18 cellular contexts compared by ENCODE assay signal in genomic region chr11:96943970-96944369, GRCh38.
"Had no signal": no experiment of that assay in that cellular context is flagged by ENCODE, and none has a peak within 500 bp of the region (broad histone marks: within the 10 kb centered on the region; RNA-seq: fewer than 3 reads in every experiment).

No MANE protein-coding gene starts in this region.

- H3K4me1 Mint-ChIP-seq: activated naive CD8-positive, alpha-beta T cell treated with anti-CD3 and anti-CD28 coated beads, Interleukin-2, amount 50 U/mL, for 24 hours; naive thymus-derived CD8-positive, alpha-beta T cell; stimulated activated memory B cell treated with anti-CD40 and anti-IgM and Interleukin-4, amounts not matched to agents 10 μg/mL and 1 μg/mL and 100 μg/mL, for 72 hours had no signal

- H3K27me3 ChIP-seq: gastrocnemius medialis, heart left ventricle, neutrophil, tibial nerve had no signal

- H2AFZ ChIP-seq: parathyroid adenoma had no signal

- H3K9me3 Mint-ChIP-seq: activated naive CD8-positive, alpha-beta T cell treated with anti-CD3 and anti-CD28 coated beads, Interleukin-2, amount 50 U/mL, for 24 hours; activated T-helper 2 cell treated with anti-CD3 and anti-CD28 coated beads, Interferon-gamma antibody, Interleukin-2, Interleukin-4, amounts not matched to agents 10 μg/mL and 5 μg/mL and 100 μg/mL, durations not matched to agents 14 hours and 24 hours and 36 hours had no signal

- H3K27ac ChIP-seq: gastrocnemius medialis, heart left ventricle, neutrophil, parathyroid adenoma, tibial nerve had no signal

- H3K9ac ChIP-seq: parathyroid adenoma had no signal

- H3K4me1 ChIP-seq: gastrocnemius medialis, heart left ventricle, parathyroid adenoma, tibial nerve had no signal

- H3K4me3 Mint-ChIP-seq: activated naive CD4-positive, alpha-beta T cell treated with anti-CD3 and anti-CD28 coated beads for 36 hours; activated naive CD8-positive, alpha-beta T cell treated with anti-CD3 and anti-CD28 coated beads, Interleukin-2, amount 50 U/mL, for 24 hours; naive thymus-derived CD8-positive, alpha-beta T cell; stimulated activated memory B cell treated with anti-CD40 and anti-IgM and Interleukin-4, amounts not matched to agents 10 μg/mL and 1 μg/mL and 100 μg/mL, for 72 hours had no signal

- DNase-seq: activated CD4-positive, alpha-beta T cell treated with anti-CD3 and anti-CD28 coated beads for 1 hour; activated CD4-positive, alpha-beta T cell treated with anti-CD3 and anti-CD28 coated beads, Interleukin-2, amount 50 U/mL, for 4 hours; activated naive CD4-positive, alpha-beta T cell treated with anti-CD3 and anti-CD28 coated beads for 36 hours; activated naive CD8-positive, alpha-beta T cell treated with anti-CD3 and anti-CD28 coated beads, Interleukin-2, amount 50 U/mL, for 24 hours; activated T-cell treated with anti-CD3 and anti-CD28 coated beads, Interleukin-2, amount 50 U/mL, for 1 hour; aorta; effector memory CD4-positive, alpha-beta T cell; gastrocnemius medialis; heart left ventricle; mammary epithelial cell; mucosa of descending colon; naive thymus-derived CD8-positive, alpha-beta T cell; stimulated activated CD4-positive, alpha-beta T cell treated with anti-CD3 and anti-CD28 coated beads, Interleukin-2, amount 100 ng/mL, for 48 hours had no signal

- H3K79me2 ChIP-seq: parathyroid adenoma had no signal

- H3K27me3 Mint-ChIP-seq: activated naive CD8-positive, alpha-beta T cell treated with anti-CD3 and anti-CD28 coated beads, Interleukin-2, amount 50 U/mL, for 24 hours; naive thymus-derived CD8-positive, alpha-beta T cell; stimulated activated memory B cell treated with anti-CD40 and anti-IgM and Interleukin-4, amounts not matched to agents 10 μg/mL and 1 μg/mL and 100 μg/mL, for 72 hours had no signal

- H3K36me3 Mint-ChIP-seq: naive thymus-derived CD8-positive, alpha-beta T cell; stimulated activated memory B cell treated with anti-CD40 and anti-IgM and Interleukin-4, amounts not matched to agents 10 μg/mL and 1 μg/mL and 100 μg/mL, for 72 hours had no signal

- H3K27ac Mint-ChIP-seq: activated naive CD4-positive, alpha-beta T cell treated with anti-CD3 and anti-CD28 coated beads for 36 hours; activated naive CD8-positive, alpha-beta T cell treated with anti-CD3 and anti-CD28 coated beads, Interleukin-2, amount 50 U/mL, for 24 hours; activated T-helper 2 cell treated with anti-CD3 and anti-CD28 coated beads, Interferon-gamma antibody, Interleukin-2, Interleukin-4, amounts not matched to agents 10 μg/mL and 5 μg/mL and 100 μg/mL, durations not matched to agents 14 hours and 24 hours and 36 hours; naive thymus-derived CD8-positive, alpha-beta T cell; stimulated activated memory B cell treated with anti-CD40 and anti-IgM and Interleukin-4, amounts not matched to agents 10 μg/mL and 1 μg/mL and 100 μg/mL, for 72 hours had no signal

- H3K9me3 ChIP-seq: gastrocnemius medialis, heart left ventricle, mucosa of descending colon, neutrophil had no signal

- H3K36me3 ChIP-seq: gastrocnemius medialis, heart left ventricle, neutrophil, tibial nerve had no signal

- ATAC-seq: activated naive CD8-positive, alpha-beta T cell treated with anti-CD3 and anti-CD28 coated beads, Interleukin-2, amount 50 U/mL, for 24 hours; gastrocnemius medialis; heart left ventricle; mucosa of descending colon; naive thymus-derived CD8-positive, alpha-beta T cell; stimulated activated memory B cell treated with anti-CD40 and anti-IgM and Interleukin-4, amounts not matched to agents 10 μg/mL and 1 μg/mL and 100 μg/mL, for 72 hours had no signal

- H3K4me3 ChIP-seq: gastrocnemius medialis, heart left ventricle, mucosa of descending colon, tibial nerve had no signal
